33 cellular contexts compared by ENCODE assay signal in genomic region chr5:92906798-92907380, GRCh38.
"Had no signal": no experiment of that assay in that cellular context is flagged by ENCODE, and none has a peak within 500 bp of the region (broad histone marks: within the 10 kb centered on the region; RNA-seq: fewer than 3 reads in every experiment).

No MANE protein-coding gene starts in this region.

- H3K9me3 Mint-ChIP-seq: activated B cell treated with CpG ODN at 0.5 μM for 24 hours; activated CD4-positive, alpha-beta memory T cell treated with anti-CD3 and anti-CD28 coated beads, Interleukin-2, amount 10 ng/mL, durations not matched to agents 7 days and 5 days; activated naive CD4-positive, alpha-beta T cell treated with anti-CD3 and anti-CD28 coated beads, Interleukin-2, amount 10 ng/mL, durations not matched to agents 7 days and 5 days; activated naive CD8-positive, alpha-beta T cell treated with anti-CD3 and anti-CD28 coated beads, Interleukin-2, amount 50 U/mL, for 24 hours; brain; T-cell had no signal

- DNase-seq: activated B cell treated with CpG ODN at 0.5 μM for 24 hours; activated CD4-positive, alpha-beta memory T cell treated with anti-CD3 and anti-CD28 coated beads, Interleukin-2, amount 10 ng/mL, durations not matched to agents 7 days and 5 days; activated CD4-positive, alpha-beta T cell treated with anti-CD3 and anti-CD28 coated beads for 1 hour; activated CD4-positive, alpha-beta T cell treated with anti-CD3 and anti-CD28 coated beads for 48 hours; activated CD8-positive, alpha-beta memory T cell treated with anti-CD3 and anti-CD28 coated beads for 24 hours; activated CD8-positive, alpha-beta memory T cell treated with anti-CD3 and anti-CD28 coated beads, Interleukin-2, amount 10 ng/mL, durations not matched to agents 7 days and 5 days; activated CD8-positive, alpha-beta memory T cell treated with anti-CD3 and anti-CD28 coated beads, Interleukin-2, amount 50 U/mL, for 48 hours; activated effector memory CD4-positive, alpha-beta T cell treated with Interleukin-2 at 50 U/mL for 16 hours; activated naive CD4-positive, alpha-beta T cell treated with anti-CD3 and anti-CD28 coated beads, Interleukin-2, amount 10 ng/mL, durations not matched to agents 7 days and 5 days; activated naive CD8-positive, alpha-beta T cell treated with anti-CD3 and anti-CD28 coated beads, Interleukin-2, amount 50 U/mL, for 24 hours; activated T-cell treated with anti-CD3 and anti-CD28 coated beads, Interleukin-2, amount 50 U/mL, for 48 hours; anterior cingulate cortex; central memory CD4-positive, alpha-beta T cell; Kasumi-1; KBM-7; NCI-H1092 treated with DMSO at 0.1 percent for 48 hours; NCI-H1417; NCI-H146; NCI-H187; NCI-H2029 treated with DMSO at 0.1 percent for 48 hours; NCI-H2107; NCI-H2171; NCI-H510A; NCI-H526; NCI-H748 treated with DMSO at 0.1 percent for 48 hours; PC-9; Right ventricle myocardium superior; T-cell; T-helper 2 cell; T-helper 9 cell had no signal

- H3K36me3 Mint-ChIP-seq: activated CD8-positive, alpha-beta memory T cell treated with anti-CD3 and anti-CD28 coated beads, Interleukin-2, amount 10 ng/mL, durations not matched to agents 7 days and 5 days; activated naive CD4-positive, alpha-beta T cell treated with anti-CD3 and anti-CD28 coated beads, Interleukin-2, amount 10 ng/mL, durations not matched to agents 7 days and 5 days; activated naive CD8-positive, alpha-beta T cell; brain; T-cell had no signal

- H3K4me3 ChIP-seq: PC-9 had no signal

- ATAC-seq: activated CD8-positive, alpha-beta memory T cell treated with anti-CD3 and anti-CD28 coated beads, Interleukin-2, amount 10 ng/mL, durations not matched to agents 7 days and 5 days; activated naive CD8-positive, alpha-beta T cell treated with anti-CD3 and anti-CD28 coated beads, Interleukin-2, amount 50 U/mL, for 24 hours; T-cell had no signal

- H3K4me1 Mint-ChIP-seq: activated B cell treated with CpG ODN at 0.5 μM for 24 hours; activated CD4-positive, alpha-beta memory T cell treated with anti-CD3 and anti-CD28 coated beads, Interleukin-2, amount 10 ng/mL, durations not matched to agents 7 days and 5 days; activated CD8-positive, alpha-beta memory T cell treated with anti-CD3 and anti-CD28 coated beads, Interleukin-2, amount 10 ng/mL, durations not matched to agents 7 days and 5 days; activated naive CD4-positive, alpha-beta T cell treated with anti-CD3 and anti-CD28 coated beads, Interleukin-2, amount 10 ng/mL, durations not matched to agents 7 days and 5 days; activated naive CD8-positive, alpha-beta T cell treated with anti-CD3 and anti-CD28 coated beads, Interleukin-2, amount 50 U/mL, for 24 hours; T-cell had no signal

- H3K27ac ChIP-seq: PC-9, VCaP had no signal

- H3K27me3 Mint-ChIP-seq: activated B cell treated with CpG ODN at 0.5 μM for 24 hours; activated CD4-positive, alpha-beta memory T cell treated with anti-CD3 and anti-CD28 coated beads, Interleukin-2, amount 10 ng/mL, durations not matched to agents 7 days and 5 days; activated CD8-positive, alpha-beta memory T cell treated with anti-CD3 and anti-CD28 coated beads, Interleukin-2, amount 10 ng/mL, durations not matched to agents 7 days and 5 days; activated naive CD4-positive, alpha-beta T cell treated with anti-CD3 and anti-CD28 coated beads, Interleukin-2, amount 10 ng/mL, durations not matched to agents 7 days and 5 days; activated naive CD8-positive, alpha-beta T cell; T-cell had no signal

- H3K4me3 Mint-ChIP-seq: activated B cell treated with CpG ODN at 0.5 μM for 24 hours; activated CD4-positive, alpha-beta memory T cell treated with anti-CD3 and anti-CD28 coated beads, Interleukin-2, amount 10 ng/mL, durations not matched to agents 7 days and 5 days; activated CD8-positive, alpha-beta memory T cell treated with anti-CD3 and anti-CD28 coated beads, Interleukin-2, amount 10 ng/mL, durations not matched to agents 7 days and 5 days; activated naive CD4-positive, alpha-beta T cell treated with anti-CD3 and anti-CD28 coated beads, Interleukin-2, amount 10 ng/mL, durations not matched to agents 7 days and 5 days; activated naive CD8-positive, alpha-beta T cell; activated naive CD8-positive, alpha-beta T cell treated with anti-CD3 and anti-CD28 coated beads, Interleukin-2, amount 50 U/mL, for 24 hours; brain; T-cell had no signal

- H3K27ac Mint-ChIP-seq: activated B cell treated with CpG ODN at 0.5 μM for 24 hours; activated CD4-positive, alpha-beta memory T cell treated with anti-CD3 and anti-CD28 coated beads, Interleukin-2, amount 10 ng/mL, durations not matched to agents 7 days and 5 days; activated CD8-positive, alpha-beta memory T cell treated with anti-CD3 and anti-CD28 coated beads, Interleukin-2, amount 10 ng/mL, durations not matched to agents 7 days and 5 days; activated naive CD4-positive, alpha-beta T cell treated with anti-CD3 and anti-CD28 coated beads, Interleukin-2, amount 10 ng/mL, durations not matched to agents 7 days and 5 days; activated naive CD8-positive, alpha-beta T cell; activated naive CD8-positive, alpha-beta T cell treated with anti-CD3 and anti-CD28 coated beads, Interleukin-2, amount 50 U/mL, for 24 hours; T-cell had no signal
